In the genomic region with DNA sequence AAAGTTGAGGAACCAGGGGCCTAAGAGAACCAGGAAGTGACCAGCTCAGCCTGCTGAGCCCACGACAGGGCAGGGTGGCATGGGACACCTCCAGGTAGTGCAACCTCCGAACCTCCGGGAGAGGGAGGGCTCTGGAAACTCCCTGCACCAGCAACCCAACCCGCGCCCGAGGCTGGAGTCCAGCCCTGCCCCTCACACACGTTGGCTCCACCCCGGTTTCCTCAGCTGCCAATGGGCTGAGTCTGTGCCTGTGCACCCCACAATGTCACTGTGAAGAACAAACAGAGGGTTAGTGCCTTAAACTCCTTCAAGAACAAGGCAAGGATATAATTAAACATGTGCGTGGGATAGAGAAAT, we compare ENCODE assay signal across 18 cellular contexts. TPM values are rescaled to one million over a fixed set of nuclear protein-coding genes. Genes with fewer than 3 reads are reported as not detected.
DNase-seq lines count a peak whose midpoint lies in the region; ATAC-seq, FAIRE-seq and TF ChIP-seq lines count a peak whose summit lies in the region.
"Had no signal": no experiment of that assay in that cellular context is flagged by ENCODE, and none has a peak within 500 bp of the region (broad histone marks: within the 10 kb centered on the region; RNA-seq: fewer than 3 reads in every experiment).

No MANE protein-coding gene starts in this region.

- peaks cover 25% of the 10 kb centered on the region for H3K27me3 Mint-ChIP-seq in MCF 10A (ENCODE audit: insufficient read depth, unreplicated experiment)

- CTCF ChIA-PET in MCF 10A (lab: Yijun Ruan, JAX): interaction anchor here (0.5 to 0.9 kb wide), 2 partner anchors 129 to 133 kb away, joined by 3 read pairs; no protein-coding TSS in a partner anchor
- CTCF ChIA-PET in H1 (lab: Charles Lee; ENCODE audit: partially characterized antibody): interaction anchor here (1.0 to 2.9 kb wide), 7 partner anchors 9 to 136 kb away, joined by 3 to 11 read pairs (median 4); no protein-coding TSS in a partner anchor

- POLR2A ChIA-PET in MCF 10A (lab: Yijun Ruan, JAX) (interaction anchor here (0.6 to 0.7 kb wide), 3 partner anchors 43 to 150 kb away, joined by 3 to 4 read pairs (median 3); no protein-coding TSS in a partner anchor), H1 (lab: Charles Lee; ENCODE audit: partially characterized antibody) (interaction anchor here (0.6 to 1.7 kb wide), 2 partner anchors 18 to 58 kb away, joined by 3 to 4 read pairs; no protein-coding TSS in a partner anchor)

- H3K9me3 Mint-ChIP-seq in MCF 10A (ENCODE audit: unreplicated experiment): no peaks in the 10 kb centered on the region
- H3K9me3 Mint-ChIP-seq in activated naive CD4-positive, alpha-beta T cell treated with anti-CD3 and anti-CD28 coated beads, Interleukin-2, amount 50 U/mL, for 72 hours: no peaks in the 10 kb centered on the region
- H3K9me3 Mint-ChIP-seq: activated CD8-positive, alpha-beta T cell treated with anti-CD3 and anti-CD28 coated beads for 36 hours; activated naive CD8-positive, alpha-beta T cell treated with anti-CD3 and anti-CD28 coated beads, Interleukin-2, amount 50 U/mL, for 24 hours; activated T-cell treated with anti-CD3 and anti-CD28 coated beads, Interleukin-2, amount 50 U/mL, for 4 hours; effector memory CD8-positive, alpha-beta T cell had no signal

- H4K8ac ChIP-seq in H1 (ENCODE audit: extremely low read depth, insufficient read depth, low read length): no peak overlapping the region; the same call in 1 of the 2 replicates

- TF ChIP-seq POLR2A in breast epithelium (IDR thresholded peaks at IDR 0.05): no peak
- no peak for TF ChIP-seq POLR2A in H1 (IDR thresholded peaks at IDR 0.05; ENCODE audit: control extremely low read depth in 1 of 2, low read depth in 2 of 2, low read length in 2 of 2)
- TF ChIP-seq POLR2A in erythroblast (IDR thresholded peaks at IDR 0.05; ENCODE audit: low read length): no peak

- no peak overlapping the region for H3K9ac ChIP-seq in H1 (replicated peaks in 1 of 4; ENCODE audit: extremely low read depth in 1 of 4, low read depth in 3 of 4, low read length in 3 of 4)

- no peak overlapping the region for H3K4ac ChIP-seq in H1 (replicated peaks; ENCODE audit: insufficient read length, low read depth, low read length)

- no peak overlapping the region for H3K23ac ChIP-seq in H1 (ENCODE audit: insufficient read length)

- peak; percentile 7 for FAIRE-seq in H1 (lab: Jason Lieb, UNC)

- intact Hi-C loops in MCF 10A (cut with micrococcal nuclease): no loop called here
- intact Hi-C loops in breast epithelium (cut with DNase I; ENCODE audit: low total_unique reads): no loop called here

- H3K4me1 ChIP-seq in breast epithelium (no peaks in the 10 kb centered on the region), RWPE2 (ENCODE audit: insufficient read depth, poor library complexity, severe bottlenecking) (no peaks in the 10 kb centered on the region), H1 (replicated peaks in 1 of 4; ENCODE audit: control insufficient read depth in 3 of 4, insufficient read depth in 4 of 4, low read length in 3 of 4) (peaks cover 0 to 19% (median 13%) of the 10 kb centered on the region in 4 experiments; a peak in 6 of 7 replicates)
- H3K4me1 ChIP-seq: vagina had no signal

- H3K4me3 Mint-ChIP-seq in MCF 10A (ENCODE audit: unreplicated experiment): no peak overlapping the region
- H3K4me3 Mint-ChIP-seq: activated CD8-positive, alpha-beta T cell treated with anti-CD3 and anti-CD28 coated beads for 36 hours; activated naive CD8-positive, alpha-beta T cell treated with anti-CD3 and anti-CD28 coated beads, Interleukin-2, amount 50 U/mL, for 24 hours; activated T-cell treated with anti-CD3 and anti-CD28 coated beads, Interleukin-2, amount 50 U/mL, for 4 hours; CD4-positive, CD25-positive, alpha-beta regulatory T cell; effector memory CD8-positive, alpha-beta T cell had no signal

- H3K4me3 ChIP-seq in breast epithelium (no peak overlapping the region), RWPE2 (ENCODE audit: severe bottlenecking) (no peak overlapping the region), H1 (ENCODE audit: extremely low read depth in 1 of 4, insufficient read depth in 2 of 4, low read depth in 3 of 4, low read length in 4 of 4) (no peak overlapping the region)
- H3K4me3 ChIP-seq: vagina had no signal

- no peaks in the 10 kb centered on the region for H3K23me2 ChIP-seq in H1 (ENCODE audit: low read depth, low read length)

- H3K36me3 ChIP-seq in breast epithelium (no peaks in the 10 kb centered on the region), RWPE2 (ENCODE audit: low read depth) (no peaks in the 10 kb centered on the region), H1 (ENCODE audit: control insufficient read depth in 2 of 4, insufficient read depth in 4 of 4, low read length in 3 of 4) (no peaks in the 10 kb centered on the region)
- H3K36me3 ChIP-seq: vagina had no signal

- no peaks in the 10 kb centered on the region for H4K20me1 ChIP-seq in H1 (replicated peaks in 1 of 2; ENCODE audit: control insufficient read depth in 1 of 2, insufficient read depth in 2 of 2, low read length in 2 of 2)

- H2BK20ac ChIP-seq in H1 (ENCODE audit: low read length): no peak overlapping the region

- 52% methylated on average over 9 of the region's 9 CpGs; no CpG with 5 or more reads in 1 of the 2 experiments for WGBS in H1 (ENCODE audit: extremely low coverage in 1 of 2, insufficient coverage in 1 of 2, insufficient read length in 1 of 2, insufficient replicate concordance in 2 of 2, low coverage in 1 of 2, low lambda C conversion rate in 2 of 2, missing lambda C conversion rate in 1 of 2), 2 experiments

- peak; percentile 69 for ATAC-seq in RWPE2 (ENCODE audit: low read depth)
- no peak for ATAC-seq in activated naive CD4-positive, alpha-beta T cell treated with anti-CD3 and anti-CD28 coated beads, Interleukin-2, amount 50 U/mL, for 72 hours
- ATAC-seq: activated CD8-positive, alpha-beta T cell treated with anti-CD3 and anti-CD28 coated beads for 36 hours; activated naive CD8-positive, alpha-beta T cell treated with anti-CD3 and anti-CD28 coated beads, Interleukin-2, amount 50 U/mL, for 24 hours; activated T-cell treated with anti-CD3 and anti-CD28 coated beads, Interleukin-2, amount 50 U/mL, for 4 hours; effector memory CD8-positive, alpha-beta T cell had no signal

- no peak overlapping the region for H3K56ac ChIP-seq in H1 (replicated peaks; ENCODE audit: insufficient read length, low read depth, low read length)

- no TSS peak for BruUV-seq in MCF 10A (replicated peaks; lab: Mats Ljungman, UMichigan)

- H2AK5ac ChIP-seq in H1 (ENCODE audit: low read depth, low read length): no peak overlapping the region

- peak overlapping the region in 1 of 2 experiments; percentile 16; a peak in 1 of 4 replicates for H3K4me2 ChIP-seq in H1 (ENCODE audit: insufficient read depth in 1 of 2, low read depth in 2 of 2, low read length in 2 of 2)

- H3K27ac ChIP-seq in breast epithelium (no peak overlapping the region), RWPE2 (ENCODE audit: poor library complexity, severe bottlenecking) (no peak overlapping the region), H1 (ENCODE audit: low read depth, low read length) (no peak overlapping the region)
- H3K27ac ChIP-seq: vagina had no signal

- 0 out of 2 replicates have a peak overlapping the region, but pooled peaks have one; percentile 35 for H2BK5ac ChIP-seq in H1 (ENCODE audit: low read depth, low read length)

- H3K4me1 Mint-ChIP-seq in MCF 10A (ENCODE audit: insufficient read depth, unreplicated experiment): peaks cover 29% of the 10 kb centered on the region
- H3K4me1 Mint-ChIP-seq: activated naive CD8-positive, alpha-beta T cell treated with anti-CD3 and anti-CD28 coated beads, Interleukin-2, amount 50 U/mL, for 24 hours had no signal

- DNase-seq in MCF 10A (ENCODE audit: unreplicated experiment): peak; percentile 45
- DNase-seq in breast epithelium (ENCODE audit: low spot score in 2 of 2): no peak
- DNase-seq in RWPE2 (ENCODE audit: low spot score): no peak
- DNase-seq in H1 (ENCODE audit: low read depth in 1 of 2, low spot score in 2 of 2): peak in 1 of 2 experiments; percentile 66
- DNase-seq in retina: peak; percentile 32
- DNase-seq in erythroblast (lab: John Stamatoyannopoulos, UW): no peak
- DNase-seq in activated naive CD4-positive, alpha-beta T cell treated with anti-CD3 and anti-CD28 coated beads, Interleukin-2, amount 50 U/mL, for 72 hours (ENCODE audit: low spot score in 2 of 2): no peak
- DNase-seq in dedifferentiated amniotic fluid mesenchymal stem cell (ENCODE audit: extremely low spot score): no peak
- DNase-seq: ACHN; activated CD8-positive, alpha-beta T cell treated with anti-CD3 and anti-CD28 coated beads for 36 hours; activated naive CD8-positive, alpha-beta T cell treated with anti-CD3 and anti-CD28 coated beads, Interleukin-2, amount 50 U/mL, for 24 hours; activated T-cell treated with anti-CD3 and anti-CD28 coated beads, Interleukin-2, amount 50 U/mL, for 4 hours; CD4-positive, CD25-positive, alpha-beta regulatory T cell; effector memory CD8-positive, alpha-beta T cell; NCI-H2081 treated with DMSO at 0.1 percent for 48 hours; NCI-H774 had no signal

- H4K91ac ChIP-seq in H1 (replicated peaks; ENCODE audit: insufficient read length, low read length): peak overlapping the region; percentile 77

- H3K14ac ChIP-seq in H1 (ENCODE audit: insufficient read length): no peak overlapping the region

- no peak overlapping the region for H3K18ac ChIP-seq in H1 (ENCODE audit: extremely low read depth, low read length)

- no peaks in the 10 kb centered on the region for H3K79me1 ChIP-seq in H1 (ENCODE audit: low read depth, low read length)

- no peak for TF ChIP-seq EP300 in H1 (IDR thresholded peaks at IDR 0.05; ENCODE audit: borderline replicate concordance in 1 of 2, low read depth in 2 of 2, low read length in 2 of 2)

- peaks cover 0 to 89% of the 10 kb centered on the region in 2 donors for H3K27me3 ChIP-seq in breast epithelium
- peaks cover 21% of the 10 kb centered on the region for H3K27me3 ChIP-seq in RWPE2 (ENCODE audit: insufficient read depth, poor library complexity, severe bottlenecking)
- H3K27me3 ChIP-seq in H1 (replicated peaks in 1 of 4; ENCODE audit: control insufficient read depth in 3 of 4, extremely low read depth in 1 of 4, insufficient read depth in 3 of 4, low read length in 3 of 4): peaks cover 0 to 2% (median under 1%) of the 10 kb centered on the region in 4 experiments; a peak in 1 of 7 replicates
- H3K27me3 ChIP-seq: vagina had no signal

- H3K79me2 ChIP-seq in H1 (ENCODE audit: control insufficient read depth in 1 of 2, insufficient read depth in 2 of 2, low read length in 2 of 2): no peaks in the 10 kb centered on the region

- H4K5ac ChIP-seq in H1 (ENCODE audit: insufficient read length, low read depth, low read length): no peak overlapping the region

- H2AFZ ChIP-seq in H1 (ENCODE audit: low read length): no peak overlapping the region

- no peak overlapping the region for H2BK120ac ChIP-seq in H1 (replicated peaks; ENCODE audit: low read depth, low read length)

- H2BK12ac ChIP-seq in H1 (ENCODE audit: low read depth, low read length): no peak overlapping the region; the same call in 1 of the 2 replicates

- peak overlapping the region; percentile 61; the same call in 1 of the 2 replicates for H2BK15ac ChIP-seq in H1 (ENCODE audit: low read length)

- H3K36me3 Mint-ChIP-seq in MCF 10A (ENCODE audit: insufficient read depth, unreplicated experiment): no peaks in the 10 kb centered on the region
- no peaks in the 10 kb centered on the region for H3K36me3 Mint-ChIP-seq in activated naive CD4-positive, alpha-beta T cell treated with anti-CD3 and anti-CD28 coated beads, Interleukin-2, amount 50 U/mL, for 72 hours
- H3K36me3 Mint-ChIP-seq: CD4-positive, CD25-positive, alpha-beta regulatory T cell; IgD-negative memory B cell had no signal

- TF ChIP-seq CTCF in MCF 10A (IDR thresholded peaks at IDR 0.05; ENCODE audit: unreplicated experiment) (no peak), breast epithelium (IDR thresholded peaks at IDR 0.05) (no peak), RWPE2 (IDR thresholded peaks at IDR 0.05; ENCODE audit: poor library complexity, severe bottlenecking) (no peak), H1 (IDR thresholded peaks at IDR 0.05; ENCODE audit: control extremely low read depth in 1 of 3, insufficient read depth in 1 of 3, low read depth in 1 of 3, low read length in 3 of 3) (no peak)

- H3K9me3 ChIP-seq in breast epithelium: no peaks in the 10 kb centered on the region
- no peaks in the 10 kb centered on the region for H3K9me3 ChIP-seq in RWPE2 (ENCODE audit: severe bottlenecking)
- H3K9me3 ChIP-seq in H1 (ENCODE audit: insufficient read depth in 2 of 2, low read depth in 1 of 2, low read length in 1 of 2): no peaks in the 10 kb centered on the region
- H3K9me3 ChIP-seq: vagina had no signal

- no peak overlapping the region for H3K27ac Mint-ChIP-seq in MCF 10A (ENCODE audit: low read depth, unreplicated experiment)
- H3K27ac Mint-ChIP-seq in activated naive CD4-positive, alpha-beta T cell treated with anti-CD3 and anti-CD28 coated beads, Interleukin-2, amount 50 U/mL, for 72 hours: no peak overlapping the region
- H3K27ac Mint-ChIP-seq: activated CD8-positive, alpha-beta T cell treated with anti-CD3 and anti-CD28 coated beads for 36 hours; activated naive CD8-positive, alpha-beta T cell treated with anti-CD3 and anti-CD28 coated beads, Interleukin-2, amount 50 U/mL, for 24 hours; CD4-positive, CD25-positive, alpha-beta regulatory T cell; effector memory CD8-positive, alpha-beta T cell had no signal

- no peak for TF ChIP-seq RAD21 in H1 (IDR thresholded peaks at IDR 0.05 in 1 of 2, conservative IDR thresholded peaks at IDR 0.05 in 1 of 2; ENCODE audit: low read depth in 2 of 2, low read length in 2 of 2)

RNA-seq across cellular contexts. Expression of a gene that starts 17.0 kb away (rescaled TPM):
- 0.22 and 0.51 TPM in 2 replicates for total RNA-seq in MCF 10A (2022)
- total RNA-seq in breast epithelium: 1 to 10 TPM in 1 of 3 donors, under 1 TPM in 1, not detected in 1; 0.15 to 2.9 TPM
- 4.0 and 4.1 TPM in 2 replicates for total RNA-seq in H1 (2021; fragmentation: NEBNext Ultra II Directional; extraction: Animal tissue kit (Norgen Biotek cat#: 25700))
- polyA plus RNA-seq in H1 (2011; rRNA removed): 7.6 and 11.1 TPM in 2 replicates
- 5.5 TPM for polyA plus RNA-seq in H1 (2011; cell fraction: cytosol; rRNA removed)
- polyA plus RNA-seq in H1 (2011; cell fraction: nucleus; rRNA removed): 11.1 TPM
- polyA plus RNA-seq in H1 (2012, experiment 1 of 2): 4.2 to 10.8 TPM (median 8.7 TPM) in 4 replicates
- 5.7 TPM for polyA plus RNA-seq in H1 (2012, experiment 2 of 2)
- polyA plus RNA-seq in H1 (2013, experiment 1 of 2): 3.8 TPM
- polyA plus RNA-seq in H1 (2013, experiment 2 of 2): 4.2 TPM
- 4.4 and 5.4 TPM in 2 replicates for polyA minus RNA-seq in H1 (2011; rRNA and poly(A)+ RNA removed)
- 5.1 TPM for polyA minus RNA-seq in H1 (2011; cell fraction: cytosol; rRNA and poly(A)+ RNA removed)
- 4.8 TPM for polyA minus RNA-seq in H1 (2011; cell fraction: nucleus; rRNA and poly(A)+ RNA removed)
- under 1 TPM in 1 of 2 donors, not detected in 1; 0.08 TPM for total RNA-seq in activated naive CD4-positive, alpha-beta T cell treated with anti-CD3 and anti-CD28 coated beads, Interleukin-2, amount 50 U/mL, for 72 hours
- total RNA-seq: activated CD8-positive, alpha-beta T cell treated with anti-CD3 and anti-CD28 coated beads for 36 hours; activated T-cell treated with anti-CD3 and anti-CD28 coated beads, Interleukin-2, amount 50 U/mL, for 4 hours; CD4-positive, CD25-positive, alpha-beta regulatory T cell; vagina had no signal
- polyA plus RNA-seq: CD4-positive, CD25-positive, alpha-beta regulatory T cell; IgD-negative memory B cell had no signal

Comparison
In these comparisons a context has a peak if more than half of its experiments do, and no peak if none do; other contexts are left out.
1. DNase-seq: peak in MCF 10A (single experiment) and retina (single experiment); none in breast epithelium (0 of 2), RWPE2 (single experiment), erythroblast (0 of 2), activated naive CD4-positive, alpha-beta T cell treated with anti-CD3 and anti-CD28 coated beads, Interleukin-2, amount 50 U/mL, for 72 hours (0 of 2) and dedifferentiated amniotic fluid mesenchymal stem cell (single experiment).